In the genomic region with DNA sequence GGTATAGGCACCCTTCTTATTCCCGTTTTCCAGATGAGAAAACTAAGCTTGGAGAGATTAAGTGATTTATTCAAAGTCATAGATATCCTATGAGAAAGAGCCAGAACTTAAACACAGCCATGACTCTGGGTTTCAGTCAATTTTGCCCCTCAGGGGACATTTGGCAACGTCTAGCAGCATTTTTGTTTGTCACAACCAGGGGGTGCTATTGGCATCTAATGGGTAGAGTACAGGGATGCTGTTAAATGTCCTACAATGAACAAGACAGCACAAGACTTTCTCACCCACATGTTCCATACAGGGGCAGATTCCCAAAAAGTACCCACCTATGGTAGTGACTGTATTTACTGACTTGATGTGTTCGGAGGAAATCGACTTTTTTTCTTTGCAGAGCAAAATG, we compare ENCODE assay signal across 8 cellular contexts. TPM values are rescaled to one million over a fixed set of nuclear protein-coding genes. Genes with fewer than 3 reads are reported as not detected.
DNase-seq lines count a peak whose midpoint lies in the region; ATAC-seq and TF ChIP-seq lines count a peak whose summit lies in the region.

No MANE protein-coding gene starts in this region.

- CTCF ChIA-PET in T-cell (lab: Charles Lee) = no interaction called here

- H3K4me3 Mint-ChIP-seq in CD14-positive monocyte = no peak overlapping the region
- H3K4me3 Mint-ChIP-seq in T-cell = no peak overlapping the region
- no peak overlapping the region for H3K4me3 Mint-ChIP-seq in activated T-cell treated with anti-CD3 and anti-CD28 coated beads, Interleukin-2, amount 50 U/mL, for 72 hours

- TF ChIP-seq CTCF in CD14-positive monocyte (IDR thresholded peaks at IDR 0.05) = peak; percentile 38

- H3K4me1 Mint-ChIP-seq in CD14-positive monocyte (no peaks in the 10 kb centered on the region), T-cell (no peaks in the 10 kb centered on the region)
- H3K4me1 Mint-ChIP-seq in activated T-cell treated with anti-CD3 and anti-CD28 coated beads, Interleukin-2, amount 50 U/mL, for 72 hours (ENCODE audit: low read depth) = no peaks in the 10 kb centered on the region

- POLR2A ChIA-PET in T-cell (lab: Charles Lee) = no interaction called here

- no peaks in the 10 kb centered on the region for H3K36me3 Mint-ChIP-seq in CD14-positive monocyte
- H3K36me3 Mint-ChIP-seq in T-cell = no peaks in the 10 kb centered on the region
- no peaks in the 10 kb centered on the region for H3K36me3 Mint-ChIP-seq in activated T-cell treated with anti-CD3 and anti-CD28 coated beads, Interleukin-2, amount 50 U/mL, for 72 hours (ENCODE audit: insufficient read depth in 2 of 2)

- intact Hi-C loops in CD14-positive monocyte (cut with micrococcal nuclease) = no loop called here

- DNase-seq in CD14-positive monocyte (ENCODE audit: low spot score) (no peak), HCEC 1CT (peak; percentile 15), SK-N-DZ (ENCODE audit: low spot score) (peak; percentile 22), iris pigment epithelial cell (ENCODE audit: low read depth) (peak; percentile 24), T-cell (no peak)
- no peak for DNase-seq in NK-92 treated with Interleukin-12 subunit alpha and Interleukin-12 subunit beta, amount 100 ng/mL, for 24 hours (lab: John Stamatoyannopoulos, UW)
- no peak for DNase-seq in activated T-cell treated with anti-CD3 and anti-CD28 coated beads, Interleukin-2, amount 50 U/mL, for 72 hours

- H3K27me3 Mint-ChIP-seq in CD14-positive monocyte (ENCODE audit: low read depth in 3 of 3) (peaks cover 32 to 44% (median 39%) of the 10 kb centered on the region in 3 donors), T-cell (peaks cover 33 to 45% of the 10 kb centered on the region in 2 donors)
- H3K27me3 Mint-ChIP-seq in activated T-cell treated with anti-CD3 and anti-CD28 coated beads, Interleukin-2, amount 50 U/mL, for 72 hours (ENCODE audit: low read depth) = peaks cover 47% of the 10 kb centered on the region

- ATAC-seq in GM18870 (IDR thresholded peaks at IDR 0.05; ENCODE audit: unreplicated experiment) (no peak), T-cell (replicated peaks in 1 of 4) (no peak)
- ATAC-seq in activated T-cell treated with anti-CD3 and anti-CD28 coated beads, Interleukin-2, amount 50 U/mL, for 72 hours (replicated peaks in 1 of 2) = no peak

- H3K9me3 Mint-ChIP-seq in CD14-positive monocyte = peaks cover 0 to 5% (median 0%) of the 10 kb centered on the region in 7 donors
- H3K9me3 Mint-ChIP-seq in T-cell = peaks cover 0 to 2% (median 0%) of the 10 kb centered on the region in 3 donors
- H3K9me3 Mint-ChIP-seq in activated T-cell treated with anti-CD3 and anti-CD28 coated beads, Interleukin-2, amount 50 U/mL, for 72 hours = no peaks in the 10 kb centered on the region

- H3K27ac Mint-ChIP-seq in CD14-positive monocyte (no peak overlapping the region), T-cell (no peak overlapping the region)
- H3K27ac Mint-ChIP-seq in activated T-cell treated with anti-CD3 and anti-CD28 coated beads, Interleukin-2, amount 50 U/mL, for 72 hours = no peak overlapping the region

RNA-seq across cellular contexts. Expression of gene SHISA9, which starts 4.8 kb away (rescaled TPM):
- polyA plus RNA-seq in CD14-positive monocyte = not detected
- polyA plus RNA-seq in SK-N-DZ (2014; cell fraction: cytosol; rRNA removed) = not detected in 2 replicates
- polyA plus RNA-seq in SK-N-DZ (2014; cell fraction: nucleus; rRNA removed) = 0.01 TPM in 1 of 2 replicates, not detected in the other
- under 1 TPM in 1 of 5 donors, not detected in 4; 0.06 TPM for total RNA-seq in T-cell
- under 1 TPM in 1 of 2 donors, not detected in 1; 0.14 TPM for total RNA-seq in activated T-cell treated with anti-CD3 and anti-CD28 coated beads, Interleukin-2, amount 50 U/mL, for 72 hours

Comparison
In these comparisons a context has a peak if more than half of its experiments do, and no peak if none do; other contexts are left out.
1. DNase-seq: peak in HCEC 1CT (single experiment), SK-N-DZ (single experiment) and iris pigment epithelial cell (single experiment); none in CD14-positive monocyte (single experiment), NK-92 treated with Interleukin-12 subunit alpha and Interleukin-12 subunit beta, amount 100 ng/mL, for 24 hours (single experiment), T-cell (0 of 34) and activated T-cell treated with anti-CD3 and anti-CD28 coated beads, Interleukin-2, amount 50 U/mL, for 72 hours (0 of 2).